In genomic region chr14:94388896-94389469, GRCh38 we compare ENCODE assay signal across 30 cellular contexts. TPM values are rescaled to one million over a fixed set of nuclear protein-coding genes. Genes with fewer than 3 reads are reported as not detected.
DNase-seq lines count a peak whose midpoint lies in the region; ATAC-seq and TF ChIP-seq lines count a peak whose summit lies in the region.
"Had no signal": no experiment of that assay in that cellular context is flagged by ENCODE, and none has a peak within 500 bp of the region (broad histone marks: within the 10 kb centered on the region; RNA-seq: fewer than 3 reads in every experiment).

No MANE protein-coding gene starts in this region.

- peak overlapping the region in 5 of 11 experiments; percentile 71 to 89 (median 85); a peak in 9 of 22 replicates for H3K9ac ChIP-seq in BLaER1 treated with 17β-estradiol and CSF1 and Interleukin-3, amounts not matched to agents 10 nM and 100 nM
- H3K9ac ChIP-seq in endodermal cell (ENCODE audit: extremely low read depth, low read length, poor library complexity, severe bottlenecking), result no peak overlapping the region
- H3K9ac ChIP-seq: BLaER1 had no signal

- H3K4me1 ChIP-seq in BLaER1 treated with 17β-estradiol and CSF1 and Interleukin-3, amounts not matched to agents 10 nM and 100 nM, result peaks cover 14 to 99% (median 85%) of the 10 kb centered on the region in 10 experiments; a peak in 18 of 20 replicates
- H3K4me1 ChIP-seq in endodermal cell (ENCODE audit: control insufficient read depth, insufficient read depth, low read length), result no peaks in the 10 kb centered on the region
- peaks cover 93 to 99% of the 10 kb centered on the region in 2 experiments for H3K4me1 ChIP-seq in neutrophil (ENCODE audit: control insufficient read depth in 1 of 2, insufficient read depth in 1 of 2, low read depth in 1 of 2, low read length in 1 of 2)
- no peaks in the 10 kb centered on the region for H3K4me1 ChIP-seq in naive thymus-derived CD4-positive, alpha-beta T cell (ENCODE audit: control insufficient read depth in 2 of 2, insufficient read depth in 2 of 2, low read length in 2 of 2)

- H3K4me3 ChIP-seq in BLaER1 treated with 17β-estradiol and CSF1 and Interleukin-3, amounts not matched to agents 10 nM and 100 nM, result peak overlapping the region in 4 of 10 experiments; percentile 55 to 66 (median 64); a peak in 8 of 20 replicates
- H3K4me3 ChIP-seq in endodermal cell (ENCODE audit: low read length) (no peak overlapping the region), neutrophil (ENCODE audit: low read depth in 1 of 2, low read length in 1 of 2) (peak overlapping the region; percentile 76 to 88)
- H3K4me3 ChIP-seq in naive thymus-derived CD4-positive, alpha-beta T cell (ENCODE audit: low read length), result no peak overlapping the region
- H3K4me3 ChIP-seq: BLaER1, esophagus squamous epithelium, SK-N-MC had no signal

- H3K27ac ChIP-seq in BLaER1 treated with 17β-estradiol and CSF1 and Interleukin-3, amounts not matched to agents 10 nM and 100 nM, result peak overlapping the region in 8 of 11 experiments; percentile 48 to 97 (median 92); a peak in 14 of 22 replicates
- peak overlapping the region; percentile 88 for H3K27ac ChIP-seq in RWPE1
- no peak overlapping the region for H3K27ac ChIP-seq in endodermal cell (ENCODE audit: low read depth, low read length)
- peak overlapping the region; percentile 97 for H3K27ac ChIP-seq in neutrophil
- H3K27ac ChIP-seq in naive thymus-derived CD4-positive, alpha-beta T cell (ENCODE audit: low read depth, low read length), result no peak overlapping the region
- H3K27ac ChIP-seq: BLaER1, SK-N-MC had no signal

- no peaks in the 10 kb centered on the region for H3K36me3 Mint-ChIP-seq in endodermal cell (ENCODE audit: low read depth)
- no peaks in the 10 kb centered on the region for H3K36me3 Mint-ChIP-seq in naive thymus-derived CD4-positive, alpha-beta T cell
- H3K36me3 Mint-ChIP-seq: activated naive CD4-positive, alpha-beta T cell treated with anti-CD3 and anti-CD28 coated beads, Interleukin-2, amount 10 ng/mL, durations not matched to agents 7 days and 5 days; mesothelial cell of epicardium had no signal

- TF ChIP-seq CTCF in RWPE1 (conservative IDR thresholded peaks at IDR 0.05; ENCODE audit: low read depth) (no peak), endodermal cell (conservative IDR thresholded peaks at IDR 0.05) (no peak), neutrophil (IDR thresholded peaks at IDR 0.05) (no peak)

- peaks cover 13% of the 10 kb centered on the region for H3K27me3 Mint-ChIP-seq in endodermal cell (ENCODE audit: insufficient read depth)
- H3K27me3 Mint-ChIP-seq in naive thymus-derived CD4-positive, alpha-beta T cell, result no peaks in the 10 kb centered on the region
- H3K27me3 Mint-ChIP-seq: activated naive CD4-positive, alpha-beta T cell treated with anti-CD3 and anti-CD28 coated beads, Interleukin-2, amount 10 ng/mL, durations not matched to agents 7 days and 5 days; activated T-cell treated with anti-CD3 and anti-CD28 coated beads, Interleukin-2, amount 50 U/mL, for 24 hours; central memory CD8-positive, alpha-beta T cell had no signal

- H3K27me3 ChIP-seq in BLaER1 treated with 17β-estradiol and CSF1 and Interleukin-3, amounts not matched to agents 10 nM and 100 nM, result no peaks in the 10 kb centered on the region
- H3K27me3 ChIP-seq in endodermal cell (ENCODE audit: control insufficient read depth, insufficient read depth, low read length, poor library complexity, severe bottlenecking) (peaks cover 10% of the 10 kb centered on the region), neutrophil (no peaks in the 10 kb centered on the region)
- H3K27me3 ChIP-seq in naive thymus-derived CD4-positive, alpha-beta T cell (ENCODE audit: control insufficient read depth in 2 of 2, insufficient read depth in 2 of 2, low read length in 2 of 2), result no peaks in the 10 kb centered on the region
- H3K27me3 ChIP-seq: BLaER1, esophagus squamous epithelium had no signal

- peak overlapping the region in 5 of 11 experiments; percentile 93 to 98 (median 97); a peak in 10 of 22 replicates for H3K4me2 ChIP-seq in BLaER1 treated with 17β-estradiol and CSF1 and Interleukin-3, amounts not matched to agents 10 nM and 100 nM
- H3K4me2 ChIP-seq: BLaER1, smooth muscle cell had no signal

- peaks cover 3% of the 10 kb centered on the region for H3K4me1 Mint-ChIP-seq in endodermal cell
- H3K4me1 Mint-ChIP-seq in naive thymus-derived CD4-positive, alpha-beta T cell, result peaks cover 0 to 35% (median 16%) of the 10 kb centered on the region in 7 donors

- POLR2A ChIA-PET in RWPE1 (lab: Yijun Ruan, JAX; ENCODE audit: low non-redundant PET), result no interaction called here
- POLR2A ChIA-PET in naive thymus-derived CD4-positive, alpha-beta T cell (lab: Charles Lee), result no interaction called here

- no peaks in the 10 kb centered on the region for H3K9me3 Mint-ChIP-seq in endodermal cell
- H3K9me3 Mint-ChIP-seq in naive thymus-derived CD4-positive, alpha-beta T cell, result peaks cover 0 to 1% (median 0%) of the 10 kb centered on the region in 11 donors
- H3K9me3 Mint-ChIP-seq: activated naive CD4-positive, alpha-beta T cell treated with anti-CD3 and anti-CD28 coated beads, Interleukin-2, amount 10 ng/mL, durations not matched to agents 7 days and 5 days; central memory CD8-positive, alpha-beta T cell; mesothelial cell of epicardium; nephron progenitor cell; T-helper 2 cell treated with Interferon-gamma antibody and Interleukin-4, amounts not matched to agents 5 μg/mL and 100 μg/mL, for 36 hours had no signal

- no peak overlapping the region for H3K4me3 Mint-ChIP-seq in endodermal cell
- no peak overlapping the region for H3K4me3 Mint-ChIP-seq in naive thymus-derived CD4-positive, alpha-beta T cell
- H3K4me3 Mint-ChIP-seq: activated naive CD4-positive, alpha-beta T cell treated with anti-CD3 and anti-CD28 coated beads, Interleukin-2, amount 10 ng/mL, durations not matched to agents 7 days and 5 days; activated T-cell treated with anti-CD3 and anti-CD28 coated beads, Interleukin-2, amount 50 U/mL, for 24 hours; central memory CD8-positive, alpha-beta T cell; mesothelial cell of epicardium; nephron progenitor cell; T-helper 2 cell treated with Interferon-gamma antibody and Interleukin-4, amounts not matched to agents 5 μg/mL and 100 μg/mL, for 36 hours had no signal

- peaks cover 0 to 23% (median 0%) of the 10 kb centered on the region in 11 experiments; a peak in 4 of 22 replicates for H3K36me3 ChIP-seq in BLaER1 treated with 17β-estradiol and CSF1 and Interleukin-3, amounts not matched to agents 10 nM and 100 nM
- no peaks in the 10 kb centered on the region for H3K36me3 ChIP-seq in endodermal cell (ENCODE audit: control insufficient read depth, insufficient read depth, low read length)
- peaks cover 46% of the 10 kb centered on the region for H3K36me3 ChIP-seq in neutrophil
- H3K36me3 ChIP-seq in naive thymus-derived CD4-positive, alpha-beta T cell (ENCODE audit: control insufficient read depth in 2 of 3, insufficient read depth in 3 of 3, low read length in 3 of 3), result no peaks in the 10 kb centered on the region
- H3K36me3 ChIP-seq: BLaER1, esophagus squamous epithelium had no signal

- no peak for DNase-seq in RWPE1 (ENCODE audit: low spot score)
- peak; percentile 27 for DNase-seq in endodermal cell
- DNase-seq in NCI-H526 treated with DMSO at 0.1 percent for 48 hours (lab: John Stamatoyannopoulos, UW), result no peak
- DNase-seq in naive thymus-derived CD4-positive, alpha-beta T cell, result no peak
- no peak for DNase-seq in NCI-H128 (lab: John Stamatoyannopoulos, UW; ENCODE audit: unreplicated experiment)
- no peak for DNase-seq in stimulated activated naive CD4-positive, alpha-beta T cell treated with Interleukin-2 at 50 U/mL for 16 hours (lab: John Stamatoyannopoulos, UW)
- DNase-seq: activated CD4-positive, CD25-positive, alpha-beta regulatory T cell; activated naive CD4-positive, alpha-beta T cell treated with anti-CD3 and anti-CD28 coated beads, Interleukin-2, amount 10 ng/mL, durations not matched to agents 7 days and 5 days; activated T-cell treated with anti-CD3 and anti-CD28 coated beads, Interleukin-2, amount 50 U/mL, for 24 hours; effector CD4-positive, alpha-beta T cell; esophagus squamous epithelium; Kasumi-1; NCI-H1092; NCI-H2081; NCI-H446 treated with DMSO at 0.1 percent for 48 hours; nephron progenitor cell; NK-92 treated with Interleukin-12 subunit alpha and Interleukin-12 subunit beta, amount 100 ng/mL, for 24 hours; stimulated activated CD4-positive, alpha-beta T cell treated with anti-CD3 and anti-CD28 coated beads, Interleukin-4, amount 100 ng/mL, for 4 hours had no signal

- ATAC-seq in naive thymus-derived CD4-positive, alpha-beta T cell, result no peak

- CTCF ChIA-PET in RWPE1 (lab: Yijun Ruan, JAX), result no interaction called here
- CTCF ChIA-PET in naive thymus-derived CD4-positive, alpha-beta T cell (lab: Charles Lee), result no interaction called here

- no peaks in the 10 kb centered on the region for H4K20me1 ChIP-seq in BLaER1 treated with 17β-estradiol and CSF1 and Interleukin-3, amounts not matched to agents 10 nM and 100 nM
- H4K20me1 ChIP-seq: BLaER1 had no signal

- H3K9me3 ChIP-seq in BLaER1 treated with 17β-estradiol and CSF1 and Interleukin-3, amounts not matched to agents 10 nM and 100 nM (replicated peaks in 1 of 11), result peaks cover 0 to 8% (median 0%) of the 10 kb centered on the region in 11 experiments; a peak in 2 of 22 replicates
- H3K9me3 ChIP-seq in endodermal cell (ENCODE audit: control insufficient read depth, low read length) (no peaks in the 10 kb centered on the region), neutrophil (no peaks in the 10 kb centered on the region)
- no peaks in the 10 kb centered on the region for H3K9me3 ChIP-seq in naive thymus-derived CD4-positive, alpha-beta T cell (ENCODE audit: control insufficient read depth in 2 of 3, low read length in 3 of 3)
- H3K9me3 ChIP-seq: BLaER1, esophagus squamous epithelium had no signal

- 93 to 98% methylated on average over 8 of the region's 8 CpGs for WGBS in endodermal cell (ENCODE audit: insufficient coverage in 1 of 2, insufficient read length in 1 of 2), 2 experiments

- H3K27ac Mint-ChIP-seq in endodermal cell, result no peak overlapping the region
- H3K27ac Mint-ChIP-seq in naive thymus-derived CD4-positive, alpha-beta T cell, result no peak overlapping the region
- H3K27ac Mint-ChIP-seq: activated naive CD4-positive, alpha-beta T cell treated with anti-CD3 and anti-CD28 coated beads, Interleukin-2, amount 10 ng/mL, durations not matched to agents 7 days and 5 days; activated T-cell treated with anti-CD3 and anti-CD28 coated beads, Interleukin-2, amount 50 U/mL, for 24 hours; mesothelial cell of epicardium; nephron progenitor cell; T-helper 2 cell treated with Interferon-gamma antibody and Interleukin-4, amounts not matched to agents 5 μg/mL and 100 μg/mL, for 36 hours had no signal

- intact Hi-C loops in naive thymus-derived CD4-positive, alpha-beta T cell (cut with micrococcal nuclease), result no loop called here

RNA-seq across cellular contexts. Expression of gene SERPINA1, which starts 0.6 kb away (rescaled TPM):
- total RNA-seq in endodermal cell, result 1 to 10 TPM in 1 of 2 donors, not detected in 1; 1.2 TPM
- 1.2 TPM for polyA plus RNA-seq in endodermal cell (2013, experiment 1 of 2)
- 0.91 TPM for polyA plus RNA-seq in endodermal cell (2013, experiment 2 of 2)
- 100 to 1,000 TPM in 1 of 5 experiments, 10 to 100 TPM in 1, under 1 TPM in 3; 0.44 to 300 (median 0.68) TPM for total RNA-seq in naive thymus-derived CD4-positive, alpha-beta T cell
- polyA plus RNA-seq in naive thymus-derived CD4-positive, alpha-beta T cell, result under 1 TPM; 0.59 to 0.80 TPM
- total RNA-seq: A673, pulmonary artery endothelial cell had no signal

RNA-seq across cellular contexts. Expression of gene SERPINA2, which starts 22.5 kb away (rescaled TPM):
- total RNA-seq in endodermal cell, result not detected
- not detected for polyA plus RNA-seq in endodermal cell (2013, experiment 1 of 2)
- not detected for polyA plus RNA-seq in endodermal cell (2013, experiment 2 of 2)
- not detected for total RNA-seq in naive thymus-derived CD4-positive, alpha-beta T cell
- not detected for polyA plus RNA-seq in naive thymus-derived CD4-positive, alpha-beta T cell
- total RNA-seq: A673, esophagus squamous epithelium, H4, mesothelial cell of epicardium, pulmonary artery endothelial cell, smooth muscle cell, urinary bladder had no signal
- polyA plus RNA-seq: smooth muscle cell, urinary bladder had no signal

Comparison
In these comparisons a context has a peak if more than half of its experiments do, and no peak if none do; other contexts are left out.
1. H3K27ac ChIP-seq: peak in BLaER1 treated with 17β-estradiol and CSF1 and Interleukin-3, amounts not matched to agents 10 nM and 100 nM (8 of 11), RWPE1 (single experiment) and neutrophil (single experiment); none in endodermal cell (single experiment) and naive thymus-derived CD4-positive, alpha-beta T cell (single experiment).
2. H3K4me3 ChIP-seq: peak in neutrophil (2 of 2); none in endodermal cell (single experiment) and naive thymus-derived CD4-positive, alpha-beta T cell (single experiment).